ENCODE assay signal across 26 cellular contexts in the genomic region with DNA sequence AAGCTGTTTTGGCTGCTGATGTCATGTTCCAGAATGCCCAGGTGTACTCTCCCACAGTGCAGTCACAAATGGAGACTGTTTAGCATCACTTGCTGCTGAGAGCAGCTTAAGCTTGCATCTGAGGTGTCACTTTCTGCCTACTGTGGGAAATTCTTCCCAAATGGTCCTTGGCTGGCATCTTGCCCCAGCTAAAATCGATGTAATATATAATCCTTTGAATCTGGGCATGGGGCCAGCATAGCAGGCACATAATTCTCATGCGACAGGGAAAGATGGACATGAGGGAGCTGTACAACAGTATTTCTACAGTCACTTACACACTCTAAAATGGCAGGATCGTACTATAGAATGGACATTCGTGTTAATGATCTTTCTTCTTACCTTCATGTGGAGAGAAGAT.
A peak's percentile ranks its signal among the peaks of the same experiment; 100 is the strongest.
DNase-seq lines count a peak whose midpoint lies in the region; ATAC-seq and TF ChIP-seq lines count a peak whose summit lies in the region.
"Had no signal": no experiment of that assay in that cellular context is flagged by ENCODE, and none has a peak within 500 bp of the region (broad histone marks: within the 10 kb centered on the region; RNA-seq: fewer than 3 reads in every experiment).

No MANE protein-coding gene starts in this region.

- no peak overlapping the region for H3K4me3 ChIP-seq in ovary
- H3K4me3 ChIP-seq: coronary artery, upper lobe of left lung had no signal

- H3K27me3 ChIP-seq in ovary = no peaks in the 10 kb centered on the region
- H3K27me3 ChIP-seq: upper lobe of left lung had no signal

- intact Hi-C loops in ovary (cut with DNase I) = no loop called here

- TF ChIP-seq EP300 in Ishikawa (IDR thresholded peaks at IDR 0.05; ENCODE audit: borderline replicate concordance) (no peak), ovary (IDR thresholded peaks at IDR 0.05) (no peak)

- no peaks in the 10 kb centered on the region for H3K36me3 ChIP-seq in ovary
- H3K36me3 ChIP-seq: upper lobe of left lung had no signal

- H3K27ac ChIP-seq in ovary = no peak overlapping the region
- H3K27ac ChIP-seq: coronary artery, epithelial cell of prostate, upper lobe of left lung had no signal

- DNase-seq in NCI-H82 (lab: John Stamatoyannopoulos, UW) = peak; percentile 27
- no peak for DNase-seq in NCI-H82 treated with DMSO at 0.1 percent for 48 hours (lab: John Stamatoyannopoulos, UW; ENCODE audit: unreplicated experiment)
- DNase-seq in NCI-H446 (lab: John Stamatoyannopoulos, UW) = peak; percentile 48 to 73
- DNase-seq in kidney tubule cell (ENCODE audit: low spot score) = peak; percentile 18
- no peak for DNase-seq in T-helper 1 cell
- DNase-seq in ovary = no peak
- DNase-seq: activated CD4-positive, CD25-positive, alpha-beta regulatory T cell; activated CD8-positive, alpha-beta memory T cell treated with anti-CD3 and anti-CD28 coated beads, Interleukin-2, amount 10 ng/mL, durations not matched to agents 7 days and 5 days; activated gamma-delta T cell treated with Interleukin-2 at 50 U/mL for 16 hours; activated naive CD8-positive, alpha-beta T cell treated with anti-CD3 and anti-CD28 coated beads, Interleukin-2, amount 50 U/mL, for 24 hours; activated T-cell treated with anti-CD3 and anti-CD28 coated beads, Interleukin-2, amount 50 U/mL, for 4 hours; CD8-positive, alpha-beta memory T cell; DMS53; effector CD8-positive, alpha-beta T cell; GDM1; hippocampal formation; Kasumi-1; NCI-H526 treated with DMSO at 0.1 percent for 48 hours; RPMI8226; stimulated activated CD4-positive, alpha-beta T cell treated with anti-CD3 and anti-CD28 coated beads, Interleukin-15, amount 100 ng/mL, for 24 hours; stimulated activated naive B cell treated with anti-CD40 and anti-IgM and Interleukin-4, amounts not matched to agents 10 μg/mL and 1 μg/mL and 100 μg/mL, for 72 hours; upper lobe of left lung had no signal

- TF ChIP-seq CTCF in ovary (IDR thresholded peaks at IDR 0.05) = no peak

- TF ChIP-seq RAD21 in Ishikawa (IDR thresholded peaks at IDR 0.05; ENCODE audit: low read depth) = no peak

- no peak for TF ChIP-seq POLR2A in ovary (IDR thresholded peaks at IDR 0.05)

- no peaks in the 10 kb centered on the region for H3K9me3 ChIP-seq in ovary
- H3K9me3 ChIP-seq: upper lobe of left lung had no signal

- ATAC-seq in HG02759 (IDR thresholded peaks at IDR 0.05; ENCODE audit: unreplicated experiment) = no peak
- ATAC-seq: activated CD8-positive, alpha-beta memory T cell treated with anti-CD3 and anti-CD28 coated beads, Interleukin-2, amount 10 ng/mL, durations not matched to agents 7 days and 5 days; activated T-cell treated with anti-CD3 and anti-CD28 coated beads, Interleukin-2, amount 50 U/mL, for 4 hours; stimulated activated naive B cell treated with anti-CD40 and anti-IgM and Interleukin-4, amounts not matched to agents 10 μg/mL and 1 μg/mL and 100 μg/mL, for 72 hours had no signal

- 61 to 71% (median 68%) methylated on average over 4 of the region's 4 CpGs for WGBS in ovary, 3 donors

- no peaks in the 10 kb centered on the region for H3K4me1 ChIP-seq in ovary (ENCODE audit: insufficient read depth)
- H3K4me1 ChIP-seq: upper lobe of left lung had no signal

TF ChIP-seq in Ishikawa, 13 proteins besides CTCF, POLR2A, EP300 and RAD21:
- TF ChIP-seq EGR1 (IDR thresholded peaks at IDR 0.05) = no peak
- no peak for TF ChIP-seq YY1 (IDR thresholded peaks at IDR 0.05; ENCODE audit: low read depth)
- TF ChIP-seq, protein P1, sequence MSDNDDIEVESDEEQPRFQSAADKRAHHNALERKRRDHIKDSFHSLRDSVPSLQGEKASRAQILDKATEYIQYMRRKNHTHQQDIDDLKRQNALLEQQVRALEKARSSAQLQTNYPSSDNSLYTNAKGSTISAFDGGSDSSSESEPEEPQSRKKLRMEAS (IDR thresholded peaks at IDR 0.05) = no peak
- TF ChIP-seq NFIC (IDR thresholded peaks at IDR 0.05) = peak; percentile 53
TF ChIP-seq in Ishikawa: peak in this region for 1.

Comparison
In these comparisons a context has a peak if more than half of its experiments do, and no peak if none do; other contexts are left out.
1. DNase-seq: peak in NCI-H82 (single experiment), NCI-H446 (2 of 2) and kidney tubule cell (single experiment); none in NCI-H82 treated with DMSO at 0.1 percent for 48 hours (single experiment), T-helper 1 cell (0 of 5) and ovary (0 of 5).